2 cellular contexts compared by ENCODE assay signal in the genomic region with DNA sequence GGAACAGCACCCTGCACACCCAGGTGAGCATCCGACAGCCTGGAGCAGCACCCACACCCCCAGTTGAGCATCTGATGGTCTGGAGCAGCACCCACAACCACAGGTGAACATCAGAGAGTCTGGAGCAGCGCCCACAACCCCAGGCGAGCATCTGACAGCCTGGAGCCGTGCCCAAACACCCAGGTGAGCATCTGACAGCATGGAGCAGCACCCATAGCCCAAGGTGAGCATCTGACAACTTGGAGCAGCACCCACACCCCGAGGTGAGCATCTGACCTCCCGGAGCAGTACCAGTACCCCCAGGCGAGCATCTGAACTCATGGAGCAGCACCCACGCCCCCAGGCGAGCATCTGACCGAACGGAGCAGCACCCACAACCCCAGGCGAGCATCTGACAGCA. TPM values are rescaled to one million over a fixed set of nuclear protein-coding genes. Genes with fewer than 3 reads are reported as not detected.
"Had no signal": no experiment of that assay in that cellular context is flagged by ENCODE, and none has a peak within 500 bp of the region (broad histone marks: within the 10 kb centered on the region; RNA-seq: fewer than 3 reads in every experiment).

No MANE protein-coding gene starts in this region.

RNA-seq across cellular contexts. Expression of gene MMEL1, which starts 24.3 kb away (rescaled TPM):
- total RNA-seq: activated B cell treated with CpG ODN at 0.5 μM for 24 hours, body of pancreas had no signal
